ENCODE assay signal across 19 cellular contexts in the genomic region with DNA sequence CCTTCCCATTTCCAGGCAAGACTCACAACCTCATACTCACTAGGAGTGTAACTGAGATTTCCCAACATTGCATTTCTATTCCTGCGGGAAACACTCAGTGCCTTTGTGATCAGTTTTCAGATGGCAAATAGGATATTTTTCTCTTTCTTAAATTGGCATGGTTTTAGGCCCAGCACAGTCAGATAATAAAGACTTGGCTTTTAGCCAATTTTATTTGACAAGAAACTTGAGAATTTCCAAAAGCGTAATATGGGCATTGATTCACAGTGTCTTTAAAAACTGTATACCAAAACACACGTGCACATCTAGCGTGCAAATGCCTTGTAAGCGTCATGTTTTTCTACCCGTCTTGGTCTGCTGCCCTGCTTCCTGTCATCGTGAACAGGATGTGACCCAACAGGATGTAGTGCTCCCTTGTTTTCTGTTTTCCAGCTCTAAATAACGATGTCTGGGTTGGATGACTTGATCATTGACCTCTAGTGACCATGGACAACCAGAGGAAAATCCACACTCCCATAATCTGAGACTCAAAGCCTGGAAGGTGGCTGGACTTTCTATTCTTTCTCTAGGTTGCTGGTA. TPM values are rescaled to one million over a fixed set of nuclear protein-coding genes. Genes with fewer than 3 reads are reported as not detected.
DNase-seq lines count a peak whose midpoint lies in the region; ATAC-seq, FAIRE-seq and TF ChIP-seq lines count a peak whose summit lies in the region.
"Had no signal": no experiment of that assay in that cellular context is flagged by ENCODE, and none has a peak within 500 bp of the region (broad histone marks: within the 10 kb centered on the region; RNA-seq: fewer than 3 reads in every experiment).

No MANE protein-coding gene starts in this region.

- no peak for TF ChIP-seq POLR2A in K562 (conservative IDR thresholded peaks at IDR 0.05)

- no peak for TF ChIP-seq EP300 in K562 (IDR thresholded peaks at IDR 0.05; ENCODE audit: low read length)

- H3K9ac ChIP-seq in K562 (ENCODE audit: insufficient read depth in 1 of 2, low read depth in 2 of 2, low read length in 2 of 2) = no peak overlapping the region
- H3K9ac ChIP-seq: parathyroid adenoma had no signal

- no peaks in the 10 kb centered on the region for H3K4me1 ChIP-seq in K562 (replicated peaks in 1 of 2; ENCODE audit: control insufficient read depth in 2 of 2, insufficient read depth in 2 of 2, low read length in 2 of 2)
- H3K4me1 ChIP-seq: parathyroid adenoma, uterus had no signal

- DNase-seq in GM12865 (ENCODE audit: low read depth) = peak; percentile 55
- no peak for DNase-seq in K562 (ENCODE audit: extremely low read depth in 1 of 4, low spot score in 3 of 4)
- no peak for DNase-seq in nephron progenitor cell
- no peak for DNase-seq in T1000 (lab: John Stamatoyannopoulos, UW)
- DNase-seq in DMS79 treated with DMSO at 0.1 percent for 48 hours (lab: John Stamatoyannopoulos, UW) = no peak
- DNase-seq: activated CD4-positive, alpha-beta T cell treated with anti-CD3 and anti-CD28 coated beads for 1 hour; activated T-cell treated with anti-CD3 and anti-CD28 coated beads, Interleukin-2, amount 50 U/mL, for 4 hours; DMS79; islet precursor cell; NCI-H82; small intestine; stomach; T-helper 17 cell; uterus had no signal

- intact Hi-C loops in K562 (cut with micrococcal nuclease) = no loop called here

- peak; percentile 35 for ATAC-seq in HG02973 (IDR thresholded peaks at IDR 0.05; ENCODE audit: unreplicated experiment)
- no peak for ATAC-seq in K562
- no peak for ATAC-seq in HG03039 (IDR thresholded peaks at IDR 0.05; ENCODE audit: unreplicated experiment)
- no peak for ATAC-seq in GM21381 (IDR thresholded peaks at IDR 0.05; ENCODE audit: unreplicated experiment)
- ATAC-seq: activated T-cell treated with anti-CD3 and anti-CD28 coated beads, Interleukin-2, amount 50 U/mL, for 4 hours; T-helper 17 cell had no signal

- H3K27me3 Mint-ChIP-seq in nephron progenitor cell (ENCODE audit: low read depth, poor library complexity) = no peaks in the 10 kb centered on the region
- H3K27me3 Mint-ChIP-seq: T-helper 17 cell had no signal

- H3K36me3 Mint-ChIP-seq in nephron progenitor cell (ENCODE audit: low read depth) = no peaks in the 10 kb centered on the region

- H3K27ac ChIP-seq in K562 (ENCODE audit: extremely low read depth, low read depth, low read length) = no peak overlapping the region
- H3K27ac ChIP-seq: parathyroid adenoma, stomach, uterus had no signal

- H3K4me2 ChIP-seq in K562 (ENCODE audit: insufficient read depth, low read length) = no peak overlapping the region

- H3K4me3 Mint-ChIP-seq in nephron progenitor cell = no peak overlapping the region
- H3K4me3 Mint-ChIP-seq: activated T-cell treated with anti-CD3 and anti-CD28 coated beads, Interleukin-2, amount 50 U/mL, for 4 hours; T-helper 17 cell had no signal

- H3K4me1 Mint-ChIP-seq in nephron progenitor cell = peaks cover 20% of the 10 kb centered on the region

- H3K79me2 ChIP-seq in K562 (ENCODE audit: control insufficient read depth, insufficient read depth, low read length) = no peaks in the 10 kb centered on the region
- H3K79me2 ChIP-seq: parathyroid adenoma had no signal

- H3K9me1 ChIP-seq in K562 (ENCODE audit: control insufficient read depth, insufficient read depth, low read length) = no peaks in the 10 kb centered on the region

- FAIRE-seq in K562 (lab: Jason Lieb, UNC) = no peak
- FAIRE-seq: GM12891, small intestine had no signal

- no peaks in the 10 kb centered on the region; a peak in 1 of 5 replicates for H3K27me3 ChIP-seq in K562 (ENCODE audit: control insufficient read depth in 2 of 2, insufficient read depth in 2 of 2, low read length in 2 of 2)
- H3K27me3 ChIP-seq: stomach, uterus had no signal

- in situ Hi-C loops in K562 (cut with MboI) = no loop called here

- H3K9me3 ChIP-seq in K562 (replicated peaks; ENCODE audit: control insufficient read depth, insufficient read depth, low read depth, low read length) = no peaks in the 10 kb centered on the region
- H3K9me3 ChIP-seq: stomach, uterus had no signal

- no peak for TF ChIP-seq CTCF in GM12865 (IDR thresholded peaks at IDR 0.05; ENCODE audit: insufficient read depth, low read depth, low read length, missing control alignments)
- no peak for TF ChIP-seq CTCF in K562 (IDR thresholded peaks at IDR 0.05 in 2 of 3, conservative IDR thresholded peaks at IDR 0.05 in 1 of 3; ENCODE audit: insufficient read depth in 2 of 3, low read depth in 1 of 3, low read length in 3 of 3)
- TF ChIP-seq CTCF in nephron progenitor cell (IDR thresholded peaks at IDR 0.05) = no peak

- H4K20me1 ChIP-seq in K562 (replicated peaks; ENCODE audit: control insufficient read depth, insufficient read depth, low read length) = no peaks in the 10 kb centered on the region

- CTCF ChIA-PET in K562 (lab: Yijun Ruan, JAX; ENCODE audit: low intra/inter-chr PET ratio) = no interaction called here

- no TSS peak for BruUV-seq in K562 (replicated peaks; lab: Mats Ljungman, UMichigan)

- H3K27ac Mint-ChIP-seq in nephron progenitor cell = peak overlapping the region; percentile 92
- H3K27ac Mint-ChIP-seq: T-helper 17 cell had no signal

- no peak for TF ChIP-seq RAD21 in K562 (CRISPR knock-in tag; conservative IDR thresholded peaks at IDR 0.05 in 1 of 2, IDR thresholded peaks at IDR 0.05 in 1 of 2)

- no peaks in the 10 kb centered on the region for H3K36me3 ChIP-seq in K562 (ENCODE audit: control insufficient read depth, insufficient read depth, low read length)
- H3K36me3 ChIP-seq: stomach, uterus had no signal

- H2AFZ ChIP-seq in K562 (ENCODE audit: low read depth, low read length) = no peak overlapping the region
- H2AFZ ChIP-seq: parathyroid adenoma had no signal

- H3K9me3 Mint-ChIP-seq in nephron progenitor cell = no peaks in the 10 kb centered on the region
- H3K9me3 Mint-ChIP-seq: activated T-cell treated with anti-CD3 and anti-CD28 coated beads, Interleukin-2, amount 50 U/mL, for 4 hours had no signal

- POLR2A ChIA-PET in K562 (lab: Yijun Ruan, JAX) = interaction anchor here (0.6 kb wide), 1 partner anchor 9 kb away, joined by 3 read pairs; no protein-coding TSS in a partner anchor

- H3K4me3 ChIP-seq in GM12865 (ENCODE audit: low read depth, low read length) (no peak overlapping the region), K562 (no peak overlapping the region)
- H3K4me3 ChIP-seq: stomach, uterus had no signal

- 1% methylated on average over 8 of the region's 8 CpGs for WGBS in K562 (ENCODE audit: insufficient coverage, low coverage, missing lambda C conversion rate)

TF ChIP-seq in K562, 482 proteins besides CTCF, POLR2A, EP300 and RAD21:
- TF ChIP-seq ZNF586 (CRISPR knock-in tag; conservative IDR thresholded peaks at IDR 0.05) = no peak
- no peak for TF ChIP-seq CREB1 (IDR thresholded peaks at IDR 0.05)
- TF ChIP-seq CREB1 (CRISPR knock-in tag; IDR thresholded peaks at IDR 0.05) = no peak
- TF ChIP-seq GABPA (tag; conservative IDR thresholded peaks at IDR 0.05; ENCODE audit: low read depth) = peak; percentile 69
- peak; percentile 81 for TF ChIP-seq NFIC (IDR thresholded peaks at IDR 0.05)
- no peak for TF ChIP-seq RCOR1 (IDR thresholded peaks at IDR 0.05; ENCODE audit: borderline replicate concordance in 1 of 2, low read depth in 2 of 2, low read length in 2 of 2)
- peak; percentile 56 for TF ChIP-seq NFIX (CRISPR knock-in tag; IDR thresholded peaks at IDR 0.05; ENCODE audit: low read depth)

RNA-seq across cellular contexts. Expression of a gene that starts 24.7 kb away (rescaled TPM):
- not detected in 2 replicates for total RNA-seq in K562 (2011; cell fraction: chromatin; rRNA removed; ENCODE audit: low replicate concordance)
- not detected in 2 replicates for total RNA-seq in K562 (2011; cell fraction: nucleolus; rRNA removed)
- total RNA-seq in K562 (2011; cell fraction: nucleoplasm; rRNA removed) = not detected in 2 replicates
- total RNA-seq in K562 (2014; rRNA removed) (not detected in 2 replicates), K562 (2014; rRNA removed; fragmentation: Illumina TruSeq; extraction: Trizol) (not detected in 2 replicates), K562 (2015; rRNA removed; fragmentation: Illumina TruSeq; extraction: Trizol) (not detected in 2 replicates), K562 (2021) (not detected in 2 replicates)
- polyA plus RNA-seq in K562 (2011; rRNA removed) (not detected in 2 replicates), K562 (2014; fragmentation: Illumina TruSeq; extraction: Trizol) (not detected in 2 replicates), K562 (2014; fragmentation: Nextera tagmentation; extraction: Ambion mirVana) (not detected), K562 (2014; rRNA removed) (not detected in 2 replicates)
- polyA plus RNA-seq in K562 (2011; cell fraction: cytosol; rRNA removed) = not detected in 2 replicates
- polyA plus RNA-seq in K562 (2011; cell fraction: nucleus; rRNA removed) = not detected in 2 replicates
- not detected in 2 replicates for polyA plus RNA-seq in K562 (2012)
- not detected in 2 replicates for polyA minus RNA-seq in K562 (2011; rRNA and poly(A)+ RNA removed)
- not detected in 2 replicates for polyA minus RNA-seq in K562 (2011; cell fraction: cytosol; rRNA and poly(A)+ RNA removed)
- polyA minus RNA-seq in K562 (2011; cell fraction: nucleus; rRNA and poly(A)+ RNA removed) = not detected in 2 replicates
